ENCODE assay signal across 8 cellular contexts in the genomic region with DNA sequence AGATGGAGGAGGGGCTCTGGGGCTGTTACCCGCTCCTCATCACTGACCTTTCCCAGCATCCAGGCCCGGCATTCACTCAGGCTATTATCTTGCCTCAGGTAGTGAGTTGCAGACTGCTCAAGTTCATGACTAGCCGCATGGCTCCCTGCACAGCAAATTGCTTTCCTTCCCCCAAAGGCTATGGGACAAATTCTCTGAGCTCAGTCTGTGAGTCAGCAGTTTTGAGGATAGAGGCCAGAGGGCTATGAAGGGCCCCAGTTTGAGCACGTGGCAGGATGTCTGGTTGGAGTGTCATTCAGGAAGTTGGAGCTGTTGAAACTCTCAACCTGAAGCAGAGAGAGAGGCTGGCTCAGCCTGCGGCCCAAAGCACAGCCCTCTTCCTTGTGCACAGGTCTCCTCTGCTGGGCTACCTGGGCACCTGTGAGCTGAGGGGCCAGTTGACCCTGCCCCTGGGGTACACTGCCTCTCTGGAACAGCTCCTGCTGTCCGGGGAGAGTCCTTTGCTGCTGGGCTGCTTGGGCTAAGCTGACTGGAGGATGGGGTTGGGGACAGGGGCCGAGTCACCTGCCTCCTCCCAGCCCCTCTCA. TPM values are rescaled to one million over a fixed set of nuclear protein-coding genes. Genes with fewer than 3 reads are reported as not detected.
DNase-seq lines count a peak whose midpoint lies in the region; ATAC-seq and TF ChIP-seq lines count a peak whose summit lies in the region.

No MANE protein-coding gene starts in this region.

- ATAC-seq in GM21737 (IDR thresholded peaks at IDR 0.05; ENCODE audit: unreplicated experiment): peak; percentile 78
- peak; percentile 69 for ATAC-seq in stimulated activated naive CD8-positive, alpha-beta T cell treated with anti-CD3 and anti-CD28 coated beads, Interleukin-15, Interleukin-2, amounts not matched to agents 100 U/mL and 50 U/mL, for 24 hours

- no peaks in the 10 kb centered on the region for H3K27me3 ChIP-seq in GM06990 (replicated peaks; ENCODE audit: control insufficient read depth, insufficient read depth, low read length)
- no peaks in the 10 kb centered on the region for H3K27me3 ChIP-seq in kidney epithelial cell (ENCODE audit: control insufficient read depth, insufficient read depth, low read length)

- peak; percentile 46 for DNase-seq in GM06990 (ENCODE audit: extremely low read depth, insufficient read length)
- DNase-seq in NCI-H226: peak; percentile 97
- peak; percentile 70 for DNase-seq in amniotic stem cell (lab: John Stamatoyannopoulos, UW)
- DNase-seq in kidney epithelial cell (ENCODE audit: low read depth): peak; percentile 88
- peak; percentile 37 for DNase-seq in stimulated activated naive CD8-positive, alpha-beta T cell treated with anti-CD3 and anti-CD28 coated beads, Interleukin-15, Interleukin-2, amounts not matched to agents 100 U/mL and 50 U/mL, for 24 hours
- no peak for DNase-seq in NCI-H1417 treated with DMSO at 0.1 percent for 48 hours (lab: John Stamatoyannopoulos, UW)
- no peak for DNase-seq in NCI-H1436 treated with DMSO at 0.1 percent for 48 hours (lab: John Stamatoyannopoulos, UW)

- H3K4me3 ChIP-seq in GM06990 (replicated peaks; ENCODE audit: low read depth, low read length) (no peak overlapping the region), kidney epithelial cell (ENCODE audit: low read depth, low read length) (no peak overlapping the region)

- H3K36me3 ChIP-seq in GM06990 (ENCODE audit: control insufficient read depth, insufficient read depth, low read length) (peaks cover 5% of the 10 kb centered on the region), kidney epithelial cell (ENCODE audit: control insufficient read depth, insufficient read depth, low read length) (peaks cover 2% of the 10 kb centered on the region)

- TF ChIP-seq CTCF in GM06990 (IDR thresholded peaks at IDR 0.05; ENCODE audit: insufficient read depth, low read length, poor library complexity, severe bottlenecking) (no peak), kidney epithelial cell (IDR thresholded peaks at IDR 0.05; ENCODE audit: insufficient read depth, low read length, poor library complexity, severe bottlenecking) (no peak)

RNA-seq across cellular contexts. Expression of gene FAH, which starts 7.9 kb away (rescaled TPM):
- 21.1 and 26.9 TPM in 2 replicates for total RNA-seq in kidney epithelial cell

Comparison
In these comparisons a context has a peak if more than half of its experiments do, and no peak if none do; other contexts are left out.
1. DNase-seq: peak in GM06990 (single experiment), NCI-H226 (single experiment), amniotic stem cell (single experiment), kidney epithelial cell (single experiment) and stimulated activated naive CD8-positive, alpha-beta T cell treated with anti-CD3 and anti-CD28 coated beads, Interleukin-15, Interleukin-2, amounts not matched to agents 100 U/mL and 50 U/mL, for 24 hours (single experiment); none in NCI-H1417 treated with DMSO at 0.1 percent for 48 hours (single experiment) and NCI-H1436 treated with DMSO at 0.1 percent for 48 hours (single experiment).